In genomic region chr17:64448665-64449512, GRCh38 we compare ENCODE assay signal across 9 cellular contexts. TPM values are rescaled to one million over a fixed set of nuclear protein-coding genes. Genes with fewer than 3 reads are reported as not detected.
DNase-seq lines count a peak whose midpoint lies in the region; ATAC-seq and TF ChIP-seq lines count a peak whose summit lies in the region.
"Had no signal": no experiment of that assay in that cellular context is flagged by ENCODE, and none has a peak within 500 bp of the region (broad histone marks: within the 10 kb centered on the region; RNA-seq: fewer than 3 reads in every experiment).

TSS of gene MILR1 (plus strand) at chr17:64449115. CDS start at chr17:64449169, 54 bp downstream.

- H3K36me3 ChIP-seq in OCI-LY7 (ENCODE audit: insufficient read depth, low read length) = peaks cover 32% of the 10 kb centered on the region

- DNase-seq in NCI-H1436 treated with DMSO at 0.1 percent for 48 hours (lab: John Stamatoyannopoulos, UW) (peak; percentile 19), NCI-H1436 (lab: John Stamatoyannopoulos, UW) (no peak), OCI-LY7 (ENCODE audit: low spot score) (peak; percentile 92), nephron progenitor cell (no peak), NCI-H2196 treated with DMSO at 0.1 percent for 48 hours (lab: John Stamatoyannopoulos, UW; ENCODE audit: unreplicated experiment) (no peak)
- DNase-seq in effector memory CD8-positive, alpha-beta T cell = no peak
- DNase-seq in activated CD4-positive, alpha-beta T cell treated with anti-CD3 and anti-CD28 coated beads for 4 hours = no peak

- H3K79me2 ChIP-seq in OCI-LY7 (ENCODE audit: insufficient read depth, low read depth, low read length) = peaks cover 42% of the 10 kb centered on the region; the same call in 1 of the 2 replicates

- peak within 1 kb of the TSS in 1 of 2 donors; percentile 71 for H3K27ac Mint-ChIP-seq in effector memory CD8-positive, alpha-beta T cell
- H3K27ac Mint-ChIP-seq in nephron progenitor cell = peak within 1 kb of the TSS; percentile 54

- peak within 1 kb of the TSS in 1 of 2 donors; percentile 27 for H3K4me3 Mint-ChIP-seq in effector memory CD8-positive, alpha-beta T cell
- H3K4me3 Mint-ChIP-seq in nephron progenitor cell = no peak within 1 kb of the TSS

- H3K4me2 ChIP-seq in OCI-LY7 (ENCODE audit: low read length) = peak within 1 kb of the TSS; percentile 98

- H3K9me3 Mint-ChIP-seq in effector memory CD8-positive, alpha-beta T cell = no peaks in the 10 kb centered on the region
- no peaks in the 10 kb centered on the region for H3K9me3 Mint-ChIP-seq in nephron progenitor cell

- H3K9me2 ChIP-seq in OCI-LY7 (ENCODE audit: insufficient read depth, low read length) = no peaks in the 10 kb centered on the region

- CTCF ChIA-PET in OCI-LY7 (lab: Charles Lee; ENCODE audit: unreplicated experiment) = no interaction called here

- peaks cover 42% of the 10 kb centered on the region for H3K4me1 ChIP-seq in OCI-LY7 (ENCODE audit: insufficient read depth, low read length, poor library complexity, severe bottlenecking)

- peaks cover 4% of the 10 kb centered on the region for H3K36me3 Mint-ChIP-seq in effector memory CD8-positive, alpha-beta T cell (ENCODE audit: insufficient read depth)
- no peaks in the 10 kb centered on the region for H3K36me3 Mint-ChIP-seq in nephron progenitor cell (ENCODE audit: low read depth)

- H3K9me3 ChIP-seq in OCI-LY7 (ENCODE audit: low read length) = no peaks in the 10 kb centered on the region

- no peak for TF ChIP-seq CTCF in OCI-LY7 (conservative IDR thresholded peaks at IDR 0.05; ENCODE audit: low read length)
- TF ChIP-seq CTCF in nephron progenitor cell (IDR thresholded peaks at IDR 0.05) = no peak

- H2AFZ ChIP-seq in OCI-LY7 (ENCODE audit: low read length) = peak within 1 kb of the TSS; percentile 90

- H3K27me3 Mint-ChIP-seq in effector memory CD8-positive, alpha-beta T cell = no peaks in the 10 kb centered on the region
- peaks cover 11% of the 10 kb centered on the region for H3K27me3 Mint-ChIP-seq in nephron progenitor cell (ENCODE audit: low read depth, poor library complexity)

- intact Hi-C loops in OCI-LY7 (cut with micrococcal nuclease; ENCODE audit: unreplicated experiment) = no loop called here

- TSS peak; percentile 92 for BruUV-seq in OCI-LY7 (replicated peaks; lab: Mats Ljungman, UMichigan)

- peak; percentile 60 for ATAC-seq in effector memory CD8-positive, alpha-beta T cell (replicated peaks)
- ATAC-seq in HG03097 (IDR thresholded peaks at IDR 0.05; ENCODE audit: low FRiP score, unreplicated experiment) = no peak

- no peaks in the 10 kb centered on the region for H4K20me1 ChIP-seq in OCI-LY7 (ENCODE audit: insufficient read depth, low read length)

- H3K4me1 Mint-ChIP-seq in effector memory CD8-positive, alpha-beta T cell (ENCODE audit: low read depth in 2 of 2) = peaks cover 0 to 4% of the 10 kb centered on the region in 2 donors
- no peaks in the 10 kb centered on the region for H3K4me1 Mint-ChIP-seq in nephron progenitor cell

- peak within 1 kb of the TSS; percentile 86 for H3K27ac ChIP-seq in OCI-LY7 (ENCODE audit: low read depth, low read length, poor library complexity, severe bottlenecking)
- H3K27ac ChIP-seq: 22Rv1 had no signal

- POLR2A ChIA-PET in OCI-LY7 (lab: Charles Lee) = interaction anchor here (0.6 to 2.2 kb wide), 12 partner anchors 9 to 606 kb away, joined by 3 to 11 read pairs (median 3); partner anchors contain the start of genes CEP95, DDX5 and POLG2

- peak within 1 kb of the TSS; percentile 76 for H3K4me3 ChIP-seq in OCI-LY7 (ENCODE audit: low read depth, low read length, poor library complexity, severe bottlenecking)

RNA-seq across cellular contexts. Expression of gene MILR1, which starts in this region (rescaled TPM):
- 68.7 and 73.6 TPM in 2 replicates for total RNA-seq in OCI-LY7 (2014; rRNA removed; shearing (Covaris generic))
- 92.2 and 101 TPM in 2 replicates for total RNA-seq in OCI-LY7 (2022)

Comparison
In these comparisons a context has a peak if more than half of its experiments do, and no peak if none do; other contexts are left out.
1. DNase-seq: peak in NCI-H1436 treated with DMSO at 0.1 percent for 48 hours (single experiment) and OCI-LY7 (single experiment); none in NCI-H1436 (single experiment), effector memory CD8-positive, alpha-beta T cell (0 of 3), nephron progenitor cell (single experiment), NCI-H2196 treated with DMSO at 0.1 percent for 48 hours (single experiment) and activated CD4-positive, alpha-beta T cell treated with anti-CD3 and anti-CD28 coated beads for 4 hours (0 of 2).